In genomic region chr19:56126983-56127780, GRCh38 we compare ENCODE assay signal across 17 cellular contexts. TPM values are rescaled to one million over a fixed set of nuclear protein-coding genes. Genes with fewer than 3 reads are reported as not detected.
DNase-seq lines count a peak whose midpoint lies in the region; ATAC-seq and TF ChIP-seq lines count a peak whose summit lies in the region.
"Had no signal": no experiment of that assay in that cellular context is flagged by ENCODE, and none has a peak within 500 bp of the region (broad histone marks: within the 10 kb centered on the region; RNA-seq: fewer than 3 reads in every experiment).

No MANE protein-coding gene starts in this region.

- no peaks in the 10 kb centered on the region for H3K9me3 Mint-ChIP-seq in WTC11
- no peaks in the 10 kb centered on the region for H3K9me3 Mint-ChIP-seq in nephron
- H3K9me3 Mint-ChIP-seq in naive thymus-derived CD4-positive, alpha-beta T cell: peaks cover 0 to 2% (median 0%) of the 10 kb centered on the region in 11 donors
- H3K9me3 Mint-ChIP-seq: CD8-positive, alpha-beta T cell had no signal

- H3K4ac ChIP-seq in mesenchymal stem cell (ENCODE audit: low read depth in 1 of 2, low read length in 2 of 2): no peak overlapping the region

- H2BK120ac ChIP-seq in mesenchymal stem cell (ENCODE audit: low read depth, low read length): no peak overlapping the region

- no peak overlapping the region for H4K8ac ChIP-seq in mesenchymal stem cell (ENCODE audit: low read length)

- H3K36me3 Mint-ChIP-seq in WTC11: no peaks in the 10 kb centered on the region
- H3K36me3 Mint-ChIP-seq in nephron (ENCODE audit: low read depth): no peaks in the 10 kb centered on the region
- H3K36me3 Mint-ChIP-seq in naive thymus-derived CD4-positive, alpha-beta T cell: no peaks in the 10 kb centered on the region
- H3K36me3 Mint-ChIP-seq: CD8-positive, alpha-beta T cell had no signal

- CTCF ChIA-PET in HEK293T (lab: Yijun Ruan, JAX) (no interaction called here), WTC11 (lab: Charles Lee) (interaction anchor here (0.9 to 1.2 kb wide), 2 partner anchors 13 to 45 kb away, joined by 3 read pairs; partner anchors contain the start of gene ZNF444)
- CTCF ChIA-PET in naive thymus-derived CD4-positive, alpha-beta T cell (lab: Charles Lee): no interaction called here

- H3K79me1 ChIP-seq in mesenchymal stem cell (replicated peaks; ENCODE audit: low read length, poor library complexity, severe bottlenecking): no peaks in the 10 kb centered on the region

- H2AK5ac ChIP-seq in mesenchymal stem cell (ENCODE audit: low read length, severe bottlenecking): no peak overlapping the region

- H4K91ac ChIP-seq in mesenchymal stem cell (ENCODE audit: low read length): no peak overlapping the region

- 92% methylated on average over 19 of the region's 19 CpGs for WGBS in mesenchymal stem cell

- TF ChIP-seq CTCF in BE2C (IDR thresholded peaks at IDR 0.05; ENCODE audit: low read depth, low read length) (no peak), WTC11 (IDR thresholded peaks at IDR 0.05) (no peak), nephron (IDR thresholded peaks at IDR 0.05; ENCODE audit: unreplicated experiment in 3 of 3) (no peak)

- peaks cover 1% of the 10 kb centered on the region; the same call in 1 of the 2 replicates for H3K4me1 Mint-ChIP-seq in WTC11
- peaks cover 41% of the 10 kb centered on the region for H3K4me1 Mint-ChIP-seq in nephron
- H3K4me1 Mint-ChIP-seq in naive thymus-derived CD4-positive, alpha-beta T cell: peaks cover 6 to 36% (median 27%) of the 10 kb centered on the region in 7 donors

- no peak overlapping the region for H3K27ac Mint-ChIP-seq in WTC11
- peak overlapping the region; percentile 39 to 99 (median 99) for H3K27ac Mint-ChIP-seq in nephron
- peak overlapping the region in 3 of 9 donors; percentile 60 to 82 (median 72) for H3K27ac Mint-ChIP-seq in naive thymus-derived CD4-positive, alpha-beta T cell
- H3K27ac Mint-ChIP-seq: CD8-positive, alpha-beta T cell had no signal

- H3K23ac ChIP-seq in mesenchymal stem cell (ENCODE audit: low read length in 2 of 2): no peak overlapping the region

- no peak overlapping the region for H3K4me3 Mint-ChIP-seq in WTC11
- H3K4me3 Mint-ChIP-seq in nephron: no peak overlapping the region
- H3K4me3 Mint-ChIP-seq in naive thymus-derived CD4-positive, alpha-beta T cell: no peak overlapping the region
- H3K4me3 Mint-ChIP-seq: CD8-positive, alpha-beta T cell had no signal

- no peak overlapping the region for H2AFZ ChIP-seq in mesenchymal stem cell (ENCODE audit: low read depth, low read length)

- no peak overlapping the region for H3K18ac ChIP-seq in mesenchymal stem cell (ENCODE audit: low read depth in 1 of 2, low read length in 2 of 2)

- H3K14ac ChIP-seq in mesenchymal stem cell (ENCODE audit: low read length in 2 of 2): no peak overlapping the region

- H2BK12ac ChIP-seq in mesenchymal stem cell (ENCODE audit: low read length in 2 of 2): no peak overlapping the region

- no peak overlapping the region for H3K27ac ChIP-seq in naive thymus-derived CD4-positive, alpha-beta T cell (ENCODE audit: low read depth, low read length)
- H3K27ac ChIP-seq in mesenchymal stem cell (ENCODE audit: low read length, poor library complexity, severe bottlenecking): no peak overlapping the region

- H3K4me1 ChIP-seq in BE2C (no peaks in the 10 kb centered on the region; the same call in 1 of the 2 replicates), mesenchymal stem cell (ENCODE audit: control insufficient read depth, insufficient read depth, low read depth, low read length) (peaks cover 2% of the 10 kb centered on the region)
- peaks cover 0 to 29% of the 10 kb centered on the region in 2 donors for H3K4me1 ChIP-seq in naive thymus-derived CD4-positive, alpha-beta T cell (ENCODE audit: control insufficient read depth in 2 of 2, insufficient read depth in 2 of 2, low read length in 2 of 2)

- no peaks in the 10 kb centered on the region for H3K27me3 ChIP-seq in BE2C
- no peaks in the 10 kb centered on the region for H3K27me3 ChIP-seq in naive thymus-derived CD4-positive, alpha-beta T cell (ENCODE audit: control insufficient read depth in 2 of 2, insufficient read depth in 2 of 2, low read length in 2 of 2)
- no peaks in the 10 kb centered on the region for H3K27me3 ChIP-seq in mesenchymal stem cell (ENCODE audit: control insufficient read depth in 1 of 2, insufficient read depth in 1 of 2, low read length in 2 of 2)

- H3K4me3 ChIP-seq in BE2C (ENCODE audit: low read depth, low read length): no peak overlapping the region
- H3K4me3 ChIP-seq in naive thymus-derived CD4-positive, alpha-beta T cell (ENCODE audit: low read length): no peak overlapping the region
- no peak overlapping the region for H3K4me3 ChIP-seq in mesenchymal stem cell (ENCODE audit: insufficient read depth in 1 of 2, low read depth in 1 of 2, low read length in 2 of 2)

- no peak overlapping the region for H2BK15ac ChIP-seq in mesenchymal stem cell (ENCODE audit: low read depth, poor library complexity, severe bottlenecking)

- no peak overlapping the region for H3K4me2 ChIP-seq in mesenchymal stem cell (ENCODE audit: low read length, poor library complexity, severe bottlenecking)

- no peak overlapping the region for H2BK5ac ChIP-seq in mesenchymal stem cell (ENCODE audit: low read depth, low read length, poor library complexity, severe bottlenecking)

- H3K9me3 ChIP-seq in BE2C (no peaks in the 10 kb centered on the region; the same call in 1 of the 2 replicates), mesenchymal stem cell (ENCODE audit: control insufficient read depth, low read length) (no peaks in the 10 kb centered on the region)
- H3K9me3 ChIP-seq in naive thymus-derived CD4-positive, alpha-beta T cell (ENCODE audit: control insufficient read depth in 2 of 3, low read length in 3 of 3): no peaks in the 10 kb centered on the region

- no peaks in the 10 kb centered on the region for H3K36me3 ChIP-seq in BE2C
- H3K36me3 ChIP-seq in naive thymus-derived CD4-positive, alpha-beta T cell (ENCODE audit: control insufficient read depth in 2 of 3, insufficient read depth in 3 of 3, low read length in 3 of 3): no peaks in the 10 kb centered on the region
- no peaks in the 10 kb centered on the region for H3K36me3 ChIP-seq in mesenchymal stem cell (ENCODE audit: control insufficient read depth in 1 of 2, insufficient read depth in 2 of 2, low read depth in 1 of 2, low read length in 2 of 2)

- peak; percentile 36 for DNase-seq in BE2C
- DNase-seq in HEK293T (ENCODE audit: extremely low spot score): no peak
- no peak for DNase-seq in WTC11 (ENCODE audit: low spot score)
- DNase-seq in naive thymus-derived CD4-positive, alpha-beta T cell: no peak
- DNase-seq in mesenchymal stem cell: no peak
- no peak for DNase-seq in NCI-H1092 (lab: John Stamatoyannopoulos, UW)
- DNase-seq: AML-193; CD8-positive, alpha-beta T cell; DMS79 treated with DMSO at 0.1 percent for 48 hours; GDM1; GOT3; NCI-H1105; NCI-H187; NCI-H774 had no signal

- POLR2A ChIA-PET in HEK293T (lab: Yijun Ruan, JAX) (no interaction called here), WTC11 (lab: Charles Lee) (interaction anchor here (1.2 kb wide), 1 partner anchor 26 kb away, joined by 3 read pairs; no protein-coding TSS in a partner anchor)
- POLR2A ChIA-PET in naive thymus-derived CD4-positive, alpha-beta T cell (lab: Charles Lee): no interaction called here

- no peak overlapping the region for H3K9ac ChIP-seq in mesenchymal stem cell (ENCODE audit: low read length)

- ATAC-seq in WTC11: peak; percentile 76
- ATAC-seq in naive thymus-derived CD4-positive, alpha-beta T cell: no peak
- ATAC-seq in GM18873 (IDR thresholded peaks at IDR 0.05; ENCODE audit: low FRiP score, unreplicated experiment): no peak
- ATAC-seq: CD8-positive, alpha-beta T cell had no signal

- intact Hi-C loops in naive thymus-derived CD4-positive, alpha-beta T cell (cut with micrococcal nuclease): no loop called here

- no peaks in the 10 kb centered on the region for H3K27me3 Mint-ChIP-seq in WTC11 (ENCODE audit: low read depth)
- no peaks in the 10 kb centered on the region for H3K27me3 Mint-ChIP-seq in nephron (ENCODE audit: low read depth)
- H3K27me3 Mint-ChIP-seq in naive thymus-derived CD4-positive, alpha-beta T cell: no peaks in the 10 kb centered on the region

TF ChIP-seq in HEK293T, 16 proteins besides CTCF, POLR2A, EP300 and RAD21 (continues in another document):
- TF ChIP-seq HDGF (IDR thresholded peaks at IDR 0.05; ENCODE audit: borderline replicate concordance) (no peak), FOXM1 (IDR thresholded peaks at IDR 0.05; ENCODE audit: borderline replicate concordance) (no peak), LEF1 (IDR thresholded peaks at IDR 0.05; ENCODE audit: borderline replicate concordance) (no peak), CTBP1 (IDR thresholded peaks at IDR 0.05; ENCODE audit: borderline replicate concordance) (no peak), ARNT (IDR thresholded peaks at IDR 0.05) (no peak), SP1 (IDR thresholded peaks at IDR 0.05) (no peak), L3MBTL2 (conservative IDR thresholded peaks at IDR 0.05) (peak; percentile 47; the same call in 1 of the 2 replicates)

TF ChIP-seq in WTC11, 78 proteins besides CTCF, POLR2A, EP300 and RAD21 (continues in another document):
- TF ChIP-seq USF2 (CRISPR knock-in tag; IDR thresholded peaks at IDR 0.05) (peak; percentile 81), NFYB (CRISPR knock-in tag; conservative IDR thresholded peaks at IDR 0.05; ENCODE audit: low read depth) (peak; percentile 64)

RNA-seq across cellular contexts. Expression of gene ZNF787, which starts 6.1 kb away (rescaled TPM):
- 116 TPM for polyA plus RNA-seq in BE2C (2012; ENCODE audit: insufficient read depth, insufficient read length, low read depth)
- total RNA-seq in WTC11 (2021): 60.8 to 62.9 TPM (median 62.0 TPM) in 3 replicates
- total RNA-seq in naive thymus-derived CD4-positive, alpha-beta T cell: 10 to 100 TPM; 19.7 to 41.2 (median 33.0) TPM
- polyA plus RNA-seq in naive thymus-derived CD4-positive, alpha-beta T cell: 1 to 10 TPM; 1.5 to 2.4 TPM
- polyA plus RNA-seq in mesenchymal stem cell (2013, experiment 1 of 2): 20.5 TPM
- 20.3 TPM for polyA plus RNA-seq in mesenchymal stem cell (2013, experiment 2 of 2)

RNA-seq across cellular contexts. Expression of gene ZNF444, which starts 13.9 kb away (rescaled TPM):
- polyA plus RNA-seq in BE2C (2012; ENCODE audit: insufficient read depth, insufficient read length, low read depth): 40.9 TPM
- total RNA-seq in WTC11 (2021): 84.0 to 87.9 TPM (median 87.7 TPM) in 3 replicates
- total RNA-seq in naive thymus-derived CD4-positive, alpha-beta T cell: 10 to 100 TPM; 22.2 to 49.6 (median 35.7) TPM
- 10 to 100 TPM; 15.9 to 35.3 TPM for polyA plus RNA-seq in naive thymus-derived CD4-positive, alpha-beta T cell
- 18.1 TPM for polyA plus RNA-seq in mesenchymal stem cell (2013, experiment 1 of 2)
- polyA plus RNA-seq in mesenchymal stem cell (2013, experiment 2 of 2): 17.4 TPM

RNA-seq across cellular contexts. Expression of gene GALP, which starts 48.6 kb away (rescaled TPM):
- not detected for polyA plus RNA-seq in BE2C (2012; ENCODE audit: insufficient read depth, insufficient read length, low read depth)
- total RNA-seq in WTC11 (2021): not detected in 3 replicates
- total RNA-seq in naive thymus-derived CD4-positive, alpha-beta T cell: not detected
- polyA plus RNA-seq in naive thymus-derived CD4-positive, alpha-beta T cell: not detected
- not detected for polyA plus RNA-seq in mesenchymal stem cell (2013, experiment 1 of 2)
- polyA plus RNA-seq in mesenchymal stem cell (2013, experiment 2 of 2): not detected
- total RNA-seq: CD8-positive, alpha-beta T cell; M059J had no signal
